In genomic region chr10:103367782-103368518, GRCh38 we compare ENCODE assay signal across 1 cellular context.
A peak's percentile ranks its signal among the peaks of the same experiment; 100 is the strongest.
TF ChIP-seq lines count a peak whose summit lies in the region.

TSS of gene TAF5 (plus strand) at chr10:103367976. CDS start at chr10:103367990, 14 bp downstream.

TF ChIP-seq in GM12878, 131 proteins besides CTCF, POLR2A, EP300 and RAD21 (continued from another document and continues in another):
- TF ChIP-seq, protein P1, sequence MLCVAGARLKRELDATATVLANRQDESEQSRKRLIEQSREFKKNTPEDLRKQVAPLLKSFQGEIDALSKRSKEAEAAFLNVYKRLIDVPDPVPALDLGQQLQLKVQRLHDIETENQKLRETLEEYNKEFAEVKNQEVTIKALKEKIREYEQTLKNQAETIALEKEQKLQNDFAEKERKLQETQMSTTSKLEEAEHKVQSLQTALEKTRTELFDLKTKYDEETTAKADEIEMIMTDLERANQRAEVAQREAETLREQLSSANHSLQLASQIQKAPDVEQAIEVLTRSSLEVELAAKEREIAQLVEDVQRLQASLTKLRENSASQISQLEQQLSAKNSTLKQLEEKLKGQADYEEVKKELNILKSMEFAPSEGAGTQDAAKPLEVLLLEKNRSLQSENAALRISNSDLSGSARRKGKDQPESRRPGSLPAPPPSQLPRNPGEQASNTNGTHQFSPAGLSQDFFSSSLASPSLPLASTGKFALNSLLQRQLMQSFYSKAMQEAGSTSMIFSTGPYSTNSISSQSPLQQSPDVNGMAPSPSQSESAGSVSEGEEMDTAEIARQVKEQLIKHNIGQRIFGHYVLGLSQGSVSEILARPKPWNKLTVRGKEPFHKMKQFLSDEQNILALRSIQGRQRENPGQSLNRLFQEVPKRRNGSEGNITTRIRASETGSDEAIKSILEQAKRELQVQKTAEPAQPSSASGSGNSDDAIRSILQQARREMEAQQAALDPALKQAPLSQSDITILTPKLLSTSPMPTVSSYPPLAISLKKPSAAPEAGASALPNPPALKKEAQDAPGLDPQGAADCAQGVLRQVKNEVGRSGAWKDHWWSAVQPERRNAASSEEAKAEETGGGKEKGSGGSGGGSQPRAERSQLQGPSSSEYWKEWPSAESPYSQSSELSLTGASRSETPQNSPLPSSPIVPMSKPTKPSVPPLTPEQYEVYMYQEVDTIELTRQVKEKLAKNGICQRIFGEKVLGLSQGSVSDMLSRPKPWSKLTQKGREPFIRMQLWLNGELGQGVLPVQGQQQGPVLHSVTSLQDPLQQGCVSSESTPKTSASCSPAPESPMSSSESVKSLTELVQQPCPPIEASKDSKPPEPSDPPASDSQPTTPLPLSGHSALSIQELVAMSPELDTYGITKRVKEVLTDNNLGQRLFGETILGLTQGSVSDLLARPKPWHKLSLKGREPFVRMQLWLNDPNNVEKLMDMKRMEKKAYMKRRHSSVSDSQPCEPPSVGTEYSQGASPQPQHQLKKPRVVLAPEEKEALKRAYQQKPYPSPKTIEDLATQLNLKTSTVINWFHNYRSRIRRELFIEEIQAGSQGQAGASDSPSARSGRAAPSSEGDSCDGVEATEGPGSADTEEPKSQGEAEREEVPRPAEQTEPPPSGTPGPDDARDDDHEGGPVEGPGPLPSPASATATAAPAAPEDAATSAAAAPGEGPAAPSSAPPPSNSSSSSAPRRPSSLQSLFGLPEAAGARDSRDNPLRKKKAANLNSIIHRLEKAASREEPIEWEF (IDR thresholded peaks at IDR 0.05; ENCODE audit: insufficient replicate concordance, low read depth, low read length): no peak
- TF ChIP-seq NRF1 (conservative IDR thresholded peaks at IDR 0.05; ENCODE audit: low read depth, low read length) (no peak), FOXM1 (IDR thresholded peaks at IDR 0.05; ENCODE audit: low read depth, low read length) (peak; percentile 25; the same call in 1 of the 2 replicates), CBFB (IDR thresholded peaks at IDR 0.05; ENCODE audit: low read depth) (peak; percentile 61; the same call in 1 of the 2 replicates), PAX8 (IDR thresholded peaks at IDR 0.05) (no peak), CHD1 (IDR thresholded peaks at IDR 0.05; ENCODE audit: low read depth, low read length) (no peak), PBX3 (IDR thresholded peaks at IDR 0.05; ENCODE audit: insufficient replicate concordance, low read depth, low read length) (no peak), RBBP5 (conservative IDR thresholded peaks at IDR 0.05) (no peak), RUNX3 (IDR thresholded peaks at IDR 0.05; ENCODE audit: low read length) (peak; percentile 70), TAF1 (IDR thresholded peaks at IDR 0.05; ENCODE audit: borderline replicate concordance, low read depth, low read length) (peak; percentile 100), IRF3 (IDR thresholded peaks at IDR 0.05) (no peak), DPF2 (IDR thresholded peaks at IDR 0.05) (peak; percentile 84), CHD4 (IDR thresholded peaks at IDR 0.05) (no peak), ATF7 (IDR thresholded peaks at IDR 0.05; ENCODE audit: low read depth) (peak; percentile 66; the same call in 1 of the 2 replicates), NR2F1 (conservative IDR thresholded peaks at IDR 0.05) (peak; percentile 61), ELK1 (IDR thresholded peaks at IDR 0.05; ENCODE audit: low read depth, low read length) (no peak), ZNF207 (IDR thresholded peaks at IDR 0.05; ENCODE audit: borderline replicate concordance) (no peak), MTA3 (IDR thresholded peaks at IDR 0.05; ENCODE audit: borderline replicate concordance, low read length) (no peak), TCF3 (IDR thresholded peaks at IDR 0.05; ENCODE audit: borderline replicate concordance, insufficient read depth, low read depth, low read length) (0 out of 2 replicates have a peak, but pooled peaks have one; percentile 13), RB1 (IDR thresholded peaks at IDR 0.05; ENCODE audit: borderline replicate concordance) (peak; percentile 59; the same call in 1 of the 2 replicates), YBX1 (IDR thresholded peaks at IDR 0.05) (no peak), ZNF217 (IDR thresholded peaks at IDR 0.05) (no peak), STAT1 (conservative IDR thresholded peaks at IDR 0.05) (no peak), ZBED1 (IDR thresholded peaks at IDR 0.05; ENCODE audit: borderline replicate concordance) (no peak), POLR2AphosphoS2 (IDR thresholded peaks at IDR 0.05; ENCODE audit: low read depth, low read length) (peak; percentile 75), CHD2 (IDR thresholded peaks at IDR 0.05; ENCODE audit: borderline replicate concordance, low read depth, low read length) (peak; percentile 60; the same call in 1 of the 2 replicates), ZNF622 (IDR thresholded peaks at IDR 0.05) (no peak), KLF5 (IDR thresholded peaks at IDR 0.05; ENCODE audit: partially characterized antibody) (no peak), JUND (IDR thresholded peaks at IDR 0.05; ENCODE audit: low read depth, low read length) (0 out of 2 replicates have a peak, but pooled peaks have one; percentile 2), CBX3 (IDR thresholded peaks at IDR 0.05; ENCODE audit: borderline replicate concordance, low read depth) (no peak), SUZ12 (IDR thresholded peaks at IDR 0.05; ENCODE audit: unreplicated experiment) (no peak), RAD51 (IDR thresholded peaks at IDR 0.05) (no peak; the same call in 1 of the 2 replicates), JUNB (IDR thresholded peaks at IDR 0.05) (no peak), KDM1A (IDR thresholded peaks at IDR 0.05; ENCODE audit: borderline replicate concordance) (no peak), NKRF (conservative IDR thresholded peaks at IDR 0.05) (peak; percentile 98; the same call in 1 of the 2 replicates), LARP7 (IDR thresholded peaks at IDR 0.05) (peak; percentile 99)
- TF ChIP-seq, protein P2, sequence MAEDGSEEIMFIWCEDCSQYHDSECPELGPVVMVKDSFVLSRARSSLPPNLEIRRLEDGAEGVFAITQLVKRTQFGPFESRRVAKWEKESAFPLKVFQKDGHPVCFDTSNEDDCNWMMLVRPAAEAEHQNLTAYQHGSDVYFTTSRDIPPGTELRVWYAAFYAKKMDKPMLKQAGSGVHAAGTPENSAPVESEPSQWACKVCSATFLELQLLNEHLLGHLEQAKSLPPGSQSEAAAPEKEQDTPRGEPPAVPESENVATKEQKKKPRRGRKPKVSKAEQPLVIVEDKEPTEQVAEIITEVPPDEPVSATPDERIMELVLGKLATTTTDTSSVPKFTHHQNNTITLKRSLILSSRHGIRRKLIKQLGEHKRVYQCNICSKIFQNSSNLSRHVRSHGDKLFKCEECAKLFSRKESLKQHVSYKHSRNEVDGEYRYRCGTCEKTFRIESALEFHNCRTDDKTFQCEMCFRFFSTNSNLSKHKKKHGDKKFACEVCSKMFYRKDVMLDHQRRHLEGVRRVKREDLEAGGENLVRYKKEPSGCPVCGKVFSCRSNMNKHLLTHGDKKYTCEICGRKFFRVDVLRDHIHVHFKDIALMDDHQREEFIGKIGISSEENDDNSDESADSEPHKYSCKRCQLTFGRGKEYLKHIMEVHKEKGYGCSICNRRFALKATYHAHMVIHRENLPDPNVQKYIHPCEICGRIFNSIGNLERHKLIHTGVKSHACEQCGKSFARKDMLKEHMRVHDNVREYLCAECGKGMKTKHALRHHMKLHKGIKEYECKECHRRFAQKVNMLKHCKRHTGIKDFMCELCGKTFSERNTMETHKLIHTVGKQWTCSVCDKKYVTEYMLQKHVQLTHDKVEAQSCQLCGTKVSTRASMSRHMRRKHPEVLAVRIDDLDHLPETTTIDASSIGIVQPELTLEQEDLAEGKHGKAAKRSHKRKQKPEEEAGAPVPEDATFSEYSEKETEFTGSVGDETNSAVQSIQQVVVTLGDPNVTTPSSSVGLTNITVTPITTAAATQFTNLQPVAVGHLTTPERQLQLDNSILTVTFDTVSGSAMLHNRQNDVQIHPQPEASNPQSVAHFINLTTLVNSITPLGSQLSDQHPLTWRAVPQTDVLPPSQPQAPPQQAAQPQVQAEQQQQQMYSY (CRISPR knock-in tag; IDR thresholded peaks at IDR 0.05): no peak
- TF ChIP-seq, protein P3, sequence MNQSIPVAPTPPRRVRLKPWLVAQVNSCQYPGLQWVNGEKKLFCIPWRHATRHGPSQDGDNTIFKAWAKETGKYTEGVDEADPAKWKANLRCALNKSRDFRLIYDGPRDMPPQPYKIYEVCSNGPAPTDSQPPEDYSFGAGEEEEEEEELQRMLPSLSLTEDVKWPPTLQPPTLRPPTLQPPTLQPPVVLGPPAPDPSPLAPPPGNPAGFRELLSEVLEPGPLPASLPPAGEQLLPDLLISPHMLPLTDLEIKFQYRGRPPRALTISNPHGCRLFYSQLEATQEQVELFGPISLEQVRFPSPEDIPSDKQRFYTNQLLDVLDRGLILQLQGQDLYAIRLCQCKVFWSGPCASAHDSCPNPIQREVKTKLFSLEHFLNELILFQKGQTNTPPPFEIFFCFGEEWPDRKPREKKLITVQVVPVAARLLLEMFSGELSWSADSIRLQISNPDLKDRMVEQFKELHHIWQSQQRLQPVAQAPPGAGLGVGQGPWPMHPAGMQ (IDR thresholded peaks at IDR 0.05; ENCODE audit: borderline replicate concordance): no peak
- TF ChIP-seq, protein P4, sequence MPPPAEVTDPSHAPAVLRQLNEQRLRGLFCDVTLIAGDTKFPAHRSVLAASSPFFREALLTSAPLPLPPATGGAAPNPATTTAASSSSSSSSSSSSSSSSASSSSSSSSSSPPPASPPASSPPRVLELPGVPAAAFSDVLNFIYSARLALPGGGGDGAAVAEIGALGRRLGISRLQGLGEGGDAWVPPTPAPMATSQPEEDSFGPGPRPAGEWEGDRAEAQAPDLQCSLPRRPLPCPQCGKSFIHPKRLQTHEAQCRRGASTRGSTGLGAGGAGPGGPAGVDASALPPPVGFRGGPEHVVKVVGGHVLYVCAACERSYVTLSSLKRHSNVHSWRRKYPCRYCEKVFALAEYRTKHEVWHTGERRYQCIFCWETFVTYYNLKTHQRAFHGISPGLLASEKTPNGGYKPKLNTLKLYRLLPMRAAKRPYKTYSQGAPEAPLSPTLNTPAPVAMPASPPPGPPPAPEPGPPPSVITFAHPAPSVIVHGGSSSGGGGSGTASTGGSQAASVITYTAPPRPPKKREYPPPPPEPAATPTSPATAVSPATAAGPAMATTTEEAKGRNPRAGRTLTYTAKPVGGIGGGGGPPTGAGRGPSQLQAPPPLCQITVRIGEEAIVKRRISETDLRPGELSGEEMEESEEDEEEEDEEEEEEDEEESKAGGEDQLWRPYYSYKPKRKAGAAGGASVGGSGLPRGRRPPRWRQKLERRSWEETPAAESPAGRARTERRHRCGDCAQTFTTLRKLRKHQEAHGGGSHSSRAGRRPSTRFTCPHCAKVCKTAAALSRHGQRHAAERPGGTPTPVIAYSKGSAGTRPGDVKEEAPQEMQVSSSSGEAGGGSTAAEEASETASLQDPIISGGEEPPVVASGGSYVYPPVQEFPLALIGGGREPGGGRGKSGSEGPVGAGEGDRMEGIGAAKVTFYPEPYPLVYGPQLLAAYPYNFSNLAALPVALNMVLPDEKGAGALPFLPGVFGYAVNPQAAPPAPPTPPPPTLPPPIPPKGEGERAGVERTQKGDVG (CRISPR knock-in tag; IDR thresholded peaks at IDR 0.05): no peak
- TF ChIP-seq, protein P5, sequence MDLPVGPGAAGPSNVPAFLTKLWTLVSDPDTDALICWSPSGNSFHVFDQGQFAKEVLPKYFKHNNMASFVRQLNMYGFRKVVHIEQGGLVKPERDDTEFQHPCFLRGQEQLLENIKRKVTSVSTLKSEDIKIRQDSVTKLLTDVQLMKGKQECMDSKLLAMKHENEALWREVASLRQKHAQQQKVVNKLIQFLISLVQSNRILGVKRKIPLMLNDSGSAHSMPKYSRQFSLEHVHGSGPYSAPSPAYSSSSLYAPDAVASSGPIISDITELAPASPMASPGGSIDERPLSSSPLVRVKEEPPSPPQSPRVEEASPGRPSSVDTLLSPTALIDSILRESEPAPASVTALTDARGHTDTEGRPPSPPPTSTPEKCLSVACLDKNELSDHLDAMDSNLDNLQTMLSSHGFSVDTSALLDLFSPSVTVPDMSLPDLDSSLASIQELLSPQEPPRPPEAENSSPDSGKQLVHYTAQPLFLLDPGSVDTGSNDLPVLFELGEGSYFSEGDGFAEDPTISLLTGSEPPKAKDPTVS (IDR thresholded peaks at IDR 0.05; ENCODE audit: low read depth, low read length): no peak
